ENCODE assay signal across 8 cellular contexts in genomic region chr1:116571215-116571919, GRCh38. TPM values are rescaled to one million over a fixed set of nuclear protein-coding genes. Genes with fewer than 3 reads are reported as not detected.
A peak's percentile ranks its signal among the peaks of the same experiment; 100 is the strongest.
DNase-seq lines count a peak whose midpoint lies in the region; ATAC-seq and TF ChIP-seq lines count a peak whose summit lies in the region.

No MANE protein-coding gene starts in this region.

- H3K27ac Mint-ChIP-seq in mesothelial cell of epicardium = peak overlapping the region; percentile 59

- H3K36me3 Mint-ChIP-seq in mesothelial cell of epicardium = peaks cover 1% of the 10 kb centered on the region

- H3K4me3 ChIP-seq in cardiac fibroblast (replicated peaks in 1 of 2; ENCODE audit: low read depth in 2 of 2, low read length in 2 of 2) = peak overlapping the region; percentile 77 to 79

- peak; percentile 1 for ATAC-seq in HG03460 (IDR thresholded peaks at IDR 0.05; ENCODE audit: unreplicated experiment)
- ATAC-seq in GM18861 (IDR thresholded peaks at IDR 0.05; ENCODE audit: unreplicated experiment) = no peak

- peaks cover 42% of the 10 kb centered on the region for H3K4me1 Mint-ChIP-seq in mesothelial cell of epicardium

- DNase-seq in cardiac fibroblast (ENCODE audit: low read depth in 2 of 2) = no peak
- no peak for DNase-seq in mesothelial cell of epicardium (ENCODE audit: low spot score in 2 of 2, unreplicated experiment in 2 of 2)
- no peak for DNase-seq in stimulated activated CD4-positive, alpha-beta T cell treated with anti-CD3 and anti-CD28 coated beads, Interleukin-1b, Interleukin-23, amount 100 ng/mL, for 48 hours
- no peak for DNase-seq in NCI-H187 treated with DMSO at 0.1 percent for 48 hours (lab: John Stamatoyannopoulos, UW)
- no peak for DNase-seq in dedifferentiated amniotic fluid mesenchymal stem cell (ENCODE audit: extremely low spot score)

- peak overlapping the region; percentile 76; the same call in 1 of the 2 replicates for H3K27ac ChIP-seq in 22Rv1

- H3K27me3 Mint-ChIP-seq in mesothelial cell of epicardium (ENCODE audit: low read depth) = no peaks in the 10 kb centered on the region

- no peaks in the 10 kb centered on the region for H3K9me3 Mint-ChIP-seq in mesothelial cell of epicardium

- TF ChIP-seq CTCF in 22Rv1 (IDR thresholded peaks at IDR 0.05) (no peak), cardiac fibroblast (IDR thresholded peaks at IDR 0.05; ENCODE audit: low read depth, low read length) (no peak), mesothelial cell of epicardium (IDR thresholded peaks at IDR 0.05; ENCODE audit: unreplicated experiment) (no peak)

- peak overlapping the region; percentile 80 for H3K4me3 Mint-ChIP-seq in mesothelial cell of epicardium

RNA-seq across cellular contexts. Expression of gene CD58, which starts 0.5 kb away (rescaled TPM):
- total RNA-seq in mesothelial cell of epicardium = 6.6 to 8.0 TPM (median 7.6 TPM) in 3 replicates
